Comparison of ENCODE assay signal across 1 cellular context in the genomic region with DNA sequence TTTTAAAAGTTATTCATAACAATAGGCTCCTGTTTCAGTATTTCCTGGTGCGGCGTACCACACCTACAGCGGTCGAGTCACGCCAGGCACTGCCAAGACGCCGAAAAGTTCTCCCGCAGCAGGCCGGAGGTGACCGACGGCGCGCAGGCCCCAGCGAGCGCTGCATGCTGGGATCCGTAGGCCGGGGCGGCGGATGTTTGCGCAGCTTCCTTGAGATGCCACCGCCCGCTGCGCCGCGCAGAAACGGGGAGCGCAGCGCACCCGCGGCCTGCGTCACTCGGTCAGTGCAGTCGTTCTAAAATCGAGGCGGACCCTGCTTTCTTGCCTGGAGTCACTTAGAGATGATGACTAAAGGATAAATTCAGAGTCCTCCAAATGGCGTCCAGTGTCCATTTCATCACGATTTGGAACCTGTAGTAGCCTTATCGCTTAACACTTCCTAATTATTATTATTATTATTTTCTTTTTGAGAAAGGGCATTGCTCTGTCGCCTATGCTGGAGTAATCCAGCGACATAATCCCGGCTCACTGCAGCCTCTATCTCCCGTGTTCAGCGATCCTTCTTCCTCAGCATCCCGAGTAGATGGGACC.
TF ChIP-seq lines count a peak whose summit lies in the region.

No MANE protein-coding gene starts in this region.

TF ChIP-seq in HCT116, 20 proteins besides CTCF, POLR2A, EP300 and RAD21 (continued from another document):
- TF ChIP-seq, protein P1, sequence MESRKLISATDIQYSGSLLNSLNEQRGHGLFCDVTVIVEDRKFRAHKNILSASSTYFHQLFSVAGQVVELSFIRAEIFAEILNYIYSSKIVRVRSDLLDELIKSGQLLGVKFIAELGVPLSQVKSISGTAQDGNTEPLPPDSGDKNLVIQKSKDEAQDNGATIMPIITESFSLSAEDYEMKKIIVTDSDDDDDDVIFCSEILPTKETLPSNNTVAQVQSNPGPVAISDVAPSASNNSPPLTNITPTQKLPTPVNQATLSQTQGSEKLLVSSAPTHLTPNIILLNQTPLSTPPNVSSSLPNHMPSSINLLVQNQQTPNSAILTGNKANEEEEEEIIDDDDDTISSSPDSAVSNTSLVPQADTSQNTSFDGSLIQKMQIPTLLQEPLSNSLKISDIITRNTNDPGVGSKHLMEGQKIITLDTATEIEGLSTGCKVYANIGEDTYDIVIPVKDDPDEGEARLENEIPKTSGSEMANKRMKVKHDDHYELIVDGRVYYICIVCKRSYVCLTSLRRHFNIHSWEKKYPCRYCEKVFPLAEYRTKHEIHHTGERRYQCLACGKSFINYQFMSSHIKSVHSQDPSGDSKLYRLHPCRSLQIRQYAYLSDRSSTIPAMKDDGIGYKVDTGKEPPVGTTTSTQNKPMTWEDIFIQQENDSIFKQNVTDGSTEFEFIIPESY (IDR thresholded peaks at IDR 0.05; ENCODE audit: extremely low read depth, insufficient replicate concordance, low read length), result no peak
TF ChIP-seq in HCT116: peak in this region for 9.
